In genomic region chr20:17843246-17844132, GRCh38 we compare ENCODE assay signal across 8 cellular contexts.
DNase-seq lines count a peak whose midpoint lies in the region; ATAC-seq and TF ChIP-seq lines count a peak whose summit lies in the region.

No MANE protein-coding gene starts in this region.

- no peaks in the 10 kb centered on the region for H3K79me2 ChIP-seq in ACC112 (ENCODE audit: control insufficient read depth, insufficient read depth, low read length, unreplicated experiment)

- H3K4me3 ChIP-seq in ACC112 (ENCODE audit: low read depth, low read length), result peak overlapping the region; percentile 42
- peak overlapping the region; percentile 22 for H3K4me3 ChIP-seq in WI38 (ENCODE audit: low read depth, low read length)
- H3K4me3 ChIP-seq in heart right ventricle, result no peak overlapping the region

- H3K27ac ChIP-seq in ACC112 (ENCODE audit: low read depth, low read length) (peak overlapping the region; percentile 90), heart right ventricle (peak overlapping the region; percentile 56 to 90 (median 78)), caudate nucleus (ENCODE audit: low read depth, low read length) (no peak overlapping the region)

- no peak overlapping the region for H3K4me3 Mint-ChIP-seq in stimulated activated naive CD8-positive, alpha-beta T cell treated with anti-CD3 and anti-CD28 coated beads, Interleukin-15, Interleukin-2, amounts not matched to agents 100 ng/mL and 50 ng/mL, for 24 hours

- H3K9me3 ChIP-seq in heart right ventricle, result peaks cover 0 to 7% (median 0%) of the 10 kb centered on the region in 11 donors

- peaks cover 43% of the 10 kb centered on the region for H3K4me1 Mint-ChIP-seq in stimulated activated naive CD8-positive, alpha-beta T cell treated with anti-CD3 and anti-CD28 coated beads, Interleukin-15, Interleukin-2, amounts not matched to agents 100 ng/mL and 50 ng/mL, for 24 hours (ENCODE audit: low read depth)

- peak; percentile 41 for ATAC-seq in GM21529 (IDR thresholded peaks at IDR 0.05; ENCODE audit: unreplicated experiment)
- peak; percentile 57 to 75 (median 68) for ATAC-seq in heart right ventricle

- H3K36me3 Mint-ChIP-seq in stimulated activated naive CD8-positive, alpha-beta T cell treated with anti-CD3 and anti-CD28 coated beads, Interleukin-15, Interleukin-2, amounts not matched to agents 100 ng/mL and 50 ng/mL, for 24 hours (ENCODE audit: low read depth), result no peaks in the 10 kb centered on the region

- no peaks in the 10 kb centered on the region for H3K9me3 Mint-ChIP-seq in stimulated activated naive CD8-positive, alpha-beta T cell treated with anti-CD3 and anti-CD28 coated beads, Interleukin-15, Interleukin-2, amounts not matched to agents 100 ng/mL and 50 ng/mL, for 24 hours

- DNase-seq in heart right ventricle (peak; percentile 47 to 69), caudate nucleus (lab: John Stamatoyannopoulos, UW) (no peak), NOMO-1 treated with DMSO at 0.1 percent for 48 hours (lab: John Stamatoyannopoulos, UW; ENCODE audit: unreplicated experiment) (no peak), NCI-H2107 treated with DMSO at 0.1 percent for 48 hours (lab: John Stamatoyannopoulos, UW; ENCODE audit: unreplicated experiment) (no peak)

- WGBS in heart right ventricle, 2 donors, result 62 to 66% methylated on average over 14 of the region's 14 CpGs

- H3K36me3 ChIP-seq in ACC112 (ENCODE audit: insufficient read depth, low read length) (no peaks in the 10 kb centered on the region), heart right ventricle (no peaks in the 10 kb centered on the region)

- peak overlapping the region; percentile 3 for H2AFZ ChIP-seq in ACC112 (ENCODE audit: low read length, unreplicated experiment)

- intact Hi-C loops in heart right ventricle (cut with DNase I), result loop anchor here in 1 of 10 donors (5.0 kb wide), 1 partner anchor 36 kb away; no protein-coding TSS in a partner anchor

- H3K27me3 Mint-ChIP-seq in stimulated activated naive CD8-positive, alpha-beta T cell treated with anti-CD3 and anti-CD28 coated beads, Interleukin-15, Interleukin-2, amounts not matched to agents 100 ng/mL and 50 ng/mL, for 24 hours, result no peaks in the 10 kb centered on the region

- peak overlapping the region; percentile 16 for H3K27ac Mint-ChIP-seq in stimulated activated naive CD8-positive, alpha-beta T cell treated with anti-CD3 and anti-CD28 coated beads, Interleukin-15, Interleukin-2, amounts not matched to agents 100 ng/mL and 50 ng/mL, for 24 hours

- H3K27me3 ChIP-seq in ACC112 (ENCODE audit: insufficient read depth, low read length) (no peaks in the 10 kb centered on the region), heart right ventricle (no peaks in the 10 kb centered on the region)

- TF ChIP-seq CTCF in WI38 (IDR thresholded peaks at IDR 0.05; ENCODE audit: low read depth, low read length) (no peak), heart right ventricle (IDR thresholded peaks at IDR 0.05) (no peak)

- H3K4me1 ChIP-seq in ACC112 (ENCODE audit: control insufficient read depth, insufficient read depth, low read length, unreplicated experiment) (peaks cover 43% of the 10 kb centered on the region), heart right ventricle (peaks cover 10 to 60% (median 31%) of the 10 kb centered on the region in 9 donors)

Comparison
In these comparisons a context has a peak if more than half of its experiments do, and no peak if none do; other contexts are left out.
1. H3K4me3 ChIP-seq: peak in ACC112 (single experiment) and WI38 (single experiment); none in heart right ventricle (0 of 10).
2. DNase-seq: peak in heart right ventricle (2 of 2); none in caudate nucleus (0 of 61), NOMO-1 treated with DMSO at 0.1 percent for 48 hours (single experiment) and NCI-H2107 treated with DMSO at 0.1 percent for 48 hours (single experiment).